Comparison of ENCODE assay signal across 8 cellular contexts in genomic region chr2:85615413-85615728, GRCh38. TPM values are rescaled to one million over a fixed set of nuclear protein-coding genes. Genes with fewer than 3 reads are reported as not detected.
A peak's percentile ranks its signal among the peaks of the same experiment; 100 is the strongest.
DNase-seq lines count a peak whose midpoint lies in the region; ATAC-seq and TF ChIP-seq lines count a peak whose summit lies in the region.

No MANE protein-coding gene starts in this region.

- H3K27me3 ChIP-seq in right lobe of liver (no peaks in the 10 kb centered on the region), thymus (ENCODE audit: control insufficient read depth, insufficient read depth) (no peaks in the 10 kb centered on the region)

- H3K4me3 ChIP-seq in right lobe of liver (peak overlapping the region; percentile 73 to 100 (median 99)), thymus (ENCODE audit: low read length) (no peak overlapping the region)

- no peaks in the 10 kb centered on the region for H3K27me3 Mint-ChIP-seq in activated T-cell treated with anti-CD3 and anti-CD28 coated beads, Interleukin-2, amount 50 U/mL, for 4 hours (ENCODE audit: low read depth)
- H3K27me3 Mint-ChIP-seq in activated CD4-positive, alpha-beta memory T cell treated with anti-CD3 and anti-CD28 coated beads, Interleukin-2, amount 10 ng/mL, durations not matched to agents 7 days and 5 days, result no peaks in the 10 kb centered on the region

- TF ChIP-seq CTCF in right lobe of liver (IDR thresholded peaks at IDR 0.05), result no peak

- WGBS in right lobe of liver (ENCODE audit: insufficient coverage, low coverage, low lambda C conversion rate, missing lambda C conversion rate), result 100% methylated on average over 3 of the region's 17 CpGs
- WGBS in thymus, result 94% methylated on average over 17 of the region's 17 CpGs

- POLR2A ChIA-PET in activated CD4-positive, alpha-beta memory T cell treated with anti-CD3 and anti-CD28 coated beads, Interleukin-2, amount 10 ng/mL, durations not matched to agents 7 days and 5 days (lab: Charles Lee), result interaction anchor here (1.2 to 4.4 kb wide), 11 partner anchors 12 to 491 kb away, joined by 3 to 41 read pairs (median 9); partner anchors contain the start of genes ELMOD3, MAT2A, POLR1A and PTCD3

- DNase-seq in activated T-cell treated with anti-CD3 and anti-CD28 coated beads, Interleukin-2, amount 50 U/mL, for 4 hours, result no peak
- no peak for DNase-seq in activated T-cell treated with anti-CD3 and anti-CD28 coated beads for 4 hours
- DNase-seq in activated CD4-positive, alpha-beta memory T cell treated with anti-CD3 and anti-CD28 coated beads, Interleukin-2, amount 10 ng/mL, durations not matched to agents 7 days and 5 days, result no peak
- no peak for DNase-seq in right lobe of liver
- no peak for DNase-seq in activated effector memory CD4-positive, alpha-beta T cell treated with Interleukin-2 at 50 U/mL for 16 hours
- DNase-seq in A172 (ENCODE audit: low spot score), result no peak

- H3K9me3 ChIP-seq in right lobe of liver, result no peaks in the 10 kb centered on the region
- H3K9me3 ChIP-seq in thymus (ENCODE audit: control insufficient read depth), result no peaks in the 10 kb centered on the region

- H3K4me3 Mint-ChIP-seq in activated T-cell treated with anti-CD3 and anti-CD28 coated beads, Interleukin-2, amount 50 U/mL, for 4 hours, result peak overlapping the region; percentile 97
- H3K4me3 Mint-ChIP-seq in activated CD4-positive, alpha-beta memory T cell treated with anti-CD3 and anti-CD28 coated beads, Interleukin-2, amount 10 ng/mL, durations not matched to agents 7 days and 5 days, result peak overlapping the region; percentile 98

- peaks cover 6% of the 10 kb centered on the region for H3K36me3 Mint-ChIP-seq in activated T-cell treated with anti-CD3 and anti-CD28 coated beads, Interleukin-2, amount 50 U/mL, for 4 hours (ENCODE audit: insufficient read depth)
- peaks cover 25% of the 10 kb centered on the region for H3K36me3 Mint-ChIP-seq in activated CD4-positive, alpha-beta memory T cell treated with anti-CD3 and anti-CD28 coated beads, Interleukin-2, amount 10 ng/mL, durations not matched to agents 7 days and 5 days (ENCODE audit: low read depth)

- H3K9me3 Mint-ChIP-seq in activated T-cell treated with anti-CD3 and anti-CD28 coated beads, Interleukin-2, amount 50 U/mL, for 4 hours, result no peaks in the 10 kb centered on the region
- no peaks in the 10 kb centered on the region for H3K9me3 Mint-ChIP-seq in activated CD4-positive, alpha-beta memory T cell treated with anti-CD3 and anti-CD28 coated beads, Interleukin-2, amount 10 ng/mL, durations not matched to agents 7 days and 5 days

- CTCF ChIA-PET in activated CD4-positive, alpha-beta memory T cell treated with anti-CD3 and anti-CD28 coated beads, Interleukin-2, amount 10 ng/mL, durations not matched to agents 7 days and 5 days (lab: Charles Lee), result no interaction called here

- no peak for ATAC-seq in activated T-cell treated with anti-CD3 and anti-CD28 coated beads, Interleukin-2, amount 50 U/mL, for 4 hours
- ATAC-seq in right lobe of liver, result no peak
- ATAC-seq in GM18870 (IDR thresholded peaks at IDR 0.05; ENCODE audit: unreplicated experiment), result no peak

- peaks cover 0 to 16% (median 0%) of the 10 kb centered on the region in 4 donors for H3K36me3 ChIP-seq in right lobe of liver
- peaks cover 9% of the 10 kb centered on the region for H3K36me3 ChIP-seq in thymus (ENCODE audit: control insufficient read depth, insufficient read depth)

- peak overlapping the region; percentile 94 for H3K27ac Mint-ChIP-seq in activated CD4-positive, alpha-beta memory T cell treated with anti-CD3 and anti-CD28 coated beads, Interleukin-2, amount 10 ng/mL, durations not matched to agents 7 days and 5 days

- intact Hi-C loops in right lobe of liver (cut with DNase I), result no loop called here

- H3K27ac ChIP-seq in right lobe of liver (peak overlapping the region in 2 of 3 donors; percentile 52 to 71), thymus (ENCODE audit: low read depth) (peak overlapping the region; percentile 18)

- H3K4me1 Mint-ChIP-seq in activated T-cell treated with anti-CD3 and anti-CD28 coated beads, Interleukin-2, amount 50 U/mL, for 4 hours (ENCODE audit: low read depth), result peaks cover 23% of the 10 kb centered on the region
- H3K4me1 Mint-ChIP-seq in activated CD4-positive, alpha-beta memory T cell treated with anti-CD3 and anti-CD28 coated beads, Interleukin-2, amount 10 ng/mL, durations not matched to agents 7 days and 5 days, result peaks cover 48% of the 10 kb centered on the region

- no peak for TF ChIP-seq POLR2A in right lobe of liver (IDR thresholded peaks at IDR 0.05)

- H3K4me1 ChIP-seq in right lobe of liver, result peaks cover 0 to 28% (median 5%) of the 10 kb centered on the region in 4 donors
- peaks cover 20% of the 10 kb centered on the region for H3K4me1 ChIP-seq in thymus (ENCODE audit: control insufficient read depth, insufficient read depth, low read length)

RNA-seq across cellular contexts. Expression of gene USP39, which starts 0.6 kb away (rescaled TPM):
- 100 to 1,000 TPM; 106 to 110 (median 107) TPM for total RNA-seq in activated T-cell treated with anti-CD3 and anti-CD28 coated beads, Interleukin-2, amount 50 U/mL, for 4 hours
- total RNA-seq in activated CD4-positive, alpha-beta memory T cell treated with anti-CD3 and anti-CD28 coated beads, Interleukin-2, amount 10 ng/mL, durations not matched to agents 7 days and 5 days, result 10 to 100 TPM; 69.1 to 71.2 TPM
- 10 to 100 TPM; 14.7 to 32.8 (median 17.9) TPM for total RNA-seq in right lobe of liver
- polyA plus RNA-seq in thymus, result 42.5 TPM
- total RNA-seq in A172 (2014; rRNA removed; shearing (Covaris generic)), result 106 and 136 TPM in 2 replicates

RNA-seq across cellular contexts. Expression of gene C2orf68, which starts 3.5 kb away (rescaled TPM):
- total RNA-seq in activated T-cell treated with anti-CD3 and anti-CD28 coated beads, Interleukin-2, amount 50 U/mL, for 4 hours, result 10 to 100 TPM; 17.1 to 21.0 (median 18.1) TPM
- 10 to 100 TPM; 48.8 to 50.9 TPM for total RNA-seq in activated CD4-positive, alpha-beta memory T cell treated with anti-CD3 and anti-CD28 coated beads, Interleukin-2, amount 10 ng/mL, durations not matched to agents 7 days and 5 days
- 10 to 100 TPM in 5 of 6 experiments, 1 to 10 TPM in 1; 7.6 to 22.7 (median 14.8) TPM for total RNA-seq in right lobe of liver
- polyA plus RNA-seq in thymus, result 38.5 TPM
- 26.7 and 27.2 TPM in 2 replicates for total RNA-seq in A172 (2014; rRNA removed; shearing (Covaris generic))

RNA-seq across cellular contexts. Expression of gene TMEM150A, which starts 12.9 kb away (rescaled TPM):
- 10 to 100 TPM in 2 of 3 donors, 1 to 10 TPM in 1; 9.7 to 11.9 (median 10.5) TPM for total RNA-seq in activated T-cell treated with anti-CD3 and anti-CD28 coated beads, Interleukin-2, amount 50 U/mL, for 4 hours
- 1 to 10 TPM; 1.3 to 2.0 TPM for total RNA-seq in activated CD4-positive, alpha-beta memory T cell treated with anti-CD3 and anti-CD28 coated beads, Interleukin-2, amount 10 ng/mL, durations not matched to agents 7 days and 5 days
- total RNA-seq in right lobe of liver, result 10 to 100 TPM; 20.0 to 26.7 (median 21.9) TPM
- 15.9 TPM for polyA plus RNA-seq in thymus
- total RNA-seq in A172 (2014; rRNA removed; shearing (Covaris generic)), result 9.8 and 11.7 TPM in 2 replicates

RNA-seq across cellular contexts. Expression of gene RNF181, which starts 19.8 kb away (rescaled TPM):
- total RNA-seq in activated T-cell treated with anti-CD3 and anti-CD28 coated beads, Interleukin-2, amount 50 U/mL, for 4 hours, result 100 to 1,000 TPM in 1 of 3 donors, 10 to 100 TPM in 2; 87.8 to 108 (median 94.0) TPM
- total RNA-seq in activated CD4-positive, alpha-beta memory T cell treated with anti-CD3 and anti-CD28 coated beads, Interleukin-2, amount 10 ng/mL, durations not matched to agents 7 days and 5 days, result 100 to 1,000 TPM; 117 to 121 TPM
- total RNA-seq in right lobe of liver, result 100 to 1,000 TPM in 2 of 6 experiments, 10 to 100 TPM in 4; 54.5 to 123 (median 66.6) TPM
- polyA plus RNA-seq in thymus, result 162 TPM
- total RNA-seq in A172 (2014; rRNA removed; shearing (Covaris generic)), result 262 and 285 TPM in 2 replicates

RNA-seq across cellular contexts. Expression of gene VAMP5, which starts 31.1 kb away (rescaled TPM):
- 10 to 100 TPM in 1 of 3 donors, 1 to 10 TPM in 2; 7.3 to 12.1 (median 9.3) TPM for total RNA-seq in activated T-cell treated with anti-CD3 and anti-CD28 coated beads, Interleukin-2, amount 50 U/mL, for 4 hours
- total RNA-seq in activated CD4-positive, alpha-beta memory T cell treated with anti-CD3 and anti-CD28 coated beads, Interleukin-2, amount 10 ng/mL, durations not matched to agents 7 days and 5 days, result 10 to 100 TPM; 89.6 to 91.8 TPM
- 10 to 100 TPM; 27.2 to 50.1 (median 34.7) TPM for total RNA-seq in right lobe of liver
- 93.2 TPM for polyA plus RNA-seq in thymus
- 36.2 and 51.0 TPM in 2 replicates for total RNA-seq in A172 (2014; rRNA removed; shearing (Covaris generic))
